Comparison of ENCODE assay signal across 12 cellular contexts in genomic region chr3:187958432-187959003, GRCh38.
A peak's percentile ranks its signal among the peaks of the same experiment; 100 is the strongest.
DNase-seq lines count a peak whose midpoint lies in the region; ATAC-seq lines count a peak whose summit lies in the region.
"Had no signal": no experiment of that assay in that cellular context is flagged by ENCODE, and none has a peak within 500 bp of the region (broad histone marks: within the 10 kb centered on the region; RNA-seq: fewer than 3 reads in every experiment).

No MANE protein-coding gene starts in this region.

- H3K9me3 ChIP-seq in effector memory CD4-positive, alpha-beta T cell (ENCODE audit: control insufficient read depth, low read length) = no peaks in the 10 kb centered on the region
- H3K9me3 ChIP-seq: body of pancreas had no signal

- no peak for ATAC-seq in GM18520 (IDR thresholded peaks at IDR 0.05; ENCODE audit: unreplicated experiment)
- ATAC-seq in GM18867 (IDR thresholded peaks at IDR 0.05; ENCODE audit: unreplicated experiment) = no peak
- ATAC-seq in GM19324 (IDR thresholded peaks at IDR 0.05; ENCODE audit: low FRiP score, unreplicated experiment) = no peak
- ATAC-seq: body of pancreas had no signal

- no peaks in the 10 kb centered on the region for H3K27me3 ChIP-seq in effector memory CD4-positive, alpha-beta T cell (replicated peaks; ENCODE audit: control insufficient read depth, insufficient read depth, low read length, poor library complexity, severe bottlenecking)
- H3K27me3 ChIP-seq: body of pancreas had no signal

- no peaks in the 10 kb centered on the region for H3K36me3 ChIP-seq in effector memory CD4-positive, alpha-beta T cell (ENCODE audit: control insufficient read depth, insufficient read depth, low read length)

- DNase-seq in MV-4-11 (lab: John Stamatoyannopoulos, UW) = peak; percentile 43
- DNase-seq in activated CD4-positive, alpha-beta T cell treated with anti-CD3 and anti-CD28 coated beads, Interleukin-2, amount 50 U/mL, for 24 hours (ENCODE audit: low read depth in 1 of 2, low spot score in 1 of 2) = peak; percentile 24 to 42
- peak in 1 of 3 donors; percentile 18 for DNase-seq in effector memory CD4-positive, alpha-beta T cell
- DNase-seq in stimulated activated naive CD4-positive, alpha-beta T cell treated with Interleukin-2 at 50 U/mL for 16 hours (lab: John Stamatoyannopoulos, UW) = peak; percentile 34
- no peak for DNase-seq in kidney tubule cell (ENCODE audit: low spot score)
- DNase-seq: foreskin melanocyte, H9, IMR-90 had no signal

- peaks cover 15% of the 10 kb centered on the region for H3K4me1 ChIP-seq in effector memory CD4-positive, alpha-beta T cell (ENCODE audit: control insufficient read depth, insufficient read depth, low read length, poor library complexity, severe bottlenecking)

- peak overlapping the region; percentile 17 for H3K4me3 ChIP-seq in effector memory CD4-positive, alpha-beta T cell (ENCODE audit: insufficient read depth, low read depth, low read length, poor library complexity, severe bottlenecking)
- H3K4me3 ChIP-seq: body of pancreas had no signal

- H3K27ac ChIP-seq in effector memory CD4-positive, alpha-beta T cell (ENCODE audit: insufficient read depth, low read length, poor library complexity, severe bottlenecking) = no peak overlapping the region
- H3K27ac ChIP-seq: body of pancreas had no signal
